1 cellular context compared by ENCODE assay signal in the genomic region with DNA sequence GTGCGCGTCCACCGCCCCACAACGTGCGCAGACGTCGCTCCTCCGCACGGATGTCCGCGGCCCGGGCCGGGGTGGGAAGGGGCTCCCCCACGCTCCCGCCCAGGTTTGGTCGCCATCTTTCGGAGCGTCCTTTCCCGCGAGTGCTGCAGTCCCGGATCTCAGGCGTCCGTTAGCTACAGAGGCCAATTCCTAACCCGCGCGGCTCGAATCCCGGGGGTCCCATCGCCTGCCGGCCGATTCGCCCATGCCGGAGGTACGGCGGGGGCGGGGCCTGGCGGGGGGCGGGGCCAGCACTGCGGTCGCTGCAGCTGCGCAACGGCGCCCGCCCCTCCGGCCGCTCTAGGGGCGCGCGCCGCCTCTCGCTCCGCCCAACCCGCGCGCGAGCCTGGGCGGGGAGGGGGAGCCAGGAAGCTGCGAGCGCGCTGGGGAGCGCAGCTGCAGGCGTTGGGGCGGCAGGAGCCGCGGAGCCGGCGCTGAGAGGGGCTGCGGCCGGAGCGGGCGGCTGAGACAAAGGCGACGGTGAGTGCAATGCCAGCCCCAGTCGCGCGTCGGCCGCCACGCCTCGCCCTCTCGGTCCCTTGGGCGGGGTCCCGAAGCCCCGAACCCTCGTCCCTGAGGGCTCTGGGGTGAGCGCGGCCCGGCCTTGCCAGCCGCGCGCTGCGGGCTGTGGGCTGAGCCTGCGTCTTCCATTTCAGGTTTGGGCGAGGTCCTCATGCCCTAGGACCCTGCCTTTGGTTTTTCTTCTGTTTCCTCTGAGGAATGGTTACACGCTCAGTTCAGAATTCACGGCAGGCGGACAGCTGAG.
TF ChIP-seq lines count a peak whose summit lies in the region.

A gene with protein sequence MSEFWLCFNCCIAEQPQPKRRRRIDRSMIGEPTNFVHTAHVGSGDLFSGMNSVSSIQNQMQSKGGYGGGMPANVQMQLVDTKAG (plus strand): TSS at position 406 of the 805 bp plus-strand sequence. CDS start 95,441 bp downstream, outside the sequence.

TF ChIP-seq in SK-N-SH, 30 proteins besides CTCF, POLR2A, EP300 and RAD21 (continued from another document):
- peak; percentile 67; the same call in 1 of the 2 replicates for TF ChIP-seq TAF1 (IDR thresholded peaks at IDR 0.05; ENCODE audit: borderline replicate concordance, low read depth, low read length)
- peak; percentile 69 for TF ChIP-seq NRF1 (IDR thresholded peaks at IDR 0.05; ENCODE audit: low read depth, low read length)
- TF ChIP-seq REST (IDR thresholded peaks at IDR 0.05; ENCODE audit: low read depth, low read length): no peak; the same call in 1 of the 2 replicates
- no peak; the same call in 1 of the 2 replicates for TF ChIP-seq TCF12 (IDR thresholded peaks at IDR 0.05)
